Comparison of ENCODE assay signal across 8 cellular contexts in the genomic region with DNA sequence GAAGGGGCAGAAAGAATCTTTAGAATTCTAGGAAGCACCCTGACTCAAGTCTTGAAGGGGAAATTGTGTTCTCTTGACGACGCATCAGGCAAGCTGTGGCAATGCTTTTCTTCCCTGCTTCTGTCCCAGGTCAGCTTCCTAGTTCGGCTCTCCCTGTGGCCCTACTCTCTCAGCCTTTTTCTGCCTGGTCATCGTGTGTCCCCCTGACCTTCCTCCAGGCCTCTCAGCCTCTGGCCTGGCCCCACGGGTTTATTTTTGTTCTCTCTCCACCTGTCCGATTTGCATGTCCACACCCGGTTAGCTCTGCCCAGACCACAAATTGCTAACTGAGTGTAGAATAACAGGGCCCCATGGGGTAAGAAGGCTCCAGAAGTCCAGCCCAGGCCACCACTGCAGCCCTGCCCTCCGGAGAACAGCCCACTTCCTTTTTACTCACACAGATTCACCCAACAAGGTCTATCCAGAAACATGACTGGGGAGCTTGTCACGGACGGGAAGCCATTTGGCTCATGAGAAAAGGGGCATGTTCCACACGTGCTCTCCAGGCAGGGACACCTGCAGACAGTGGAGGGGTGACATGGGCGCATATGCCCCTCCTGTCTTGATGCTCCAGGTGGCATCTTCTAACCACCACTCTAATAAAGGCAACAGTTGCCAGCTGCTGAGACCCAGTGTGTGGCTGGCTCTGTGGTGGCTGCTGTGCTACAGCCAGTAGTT. TPM values are rescaled to one million over a fixed set of nuclear protein-coding genes. Genes with fewer than 3 reads are reported as not detected.
DNase-seq lines count a peak whose midpoint lies in the region; ATAC-seq and TF ChIP-seq lines count a peak whose summit lies in the region.

No MANE protein-coding gene starts in this region.

- no peak for TF ChIP-seq CTCF in GM12865 (IDR thresholded peaks at IDR 0.05; ENCODE audit: insufficient read depth, low read depth, low read length, missing control alignments)
- TF ChIP-seq CTCF in GM20000 (IDR thresholded peaks at IDR 0.05; ENCODE audit: extremely low read depth, missing control alignments) = no peak
- no peak for TF ChIP-seq CTCF in PC-3 (conservative IDR thresholded peaks at IDR 0.05; ENCODE audit: low read depth, low read length)

- H3K9ac ChIP-seq in duodenal mucosa (ENCODE audit: low read depth in 1 of 2, low read length in 2 of 2) = no peak overlapping the region
- no peak overlapping the region for H3K9ac ChIP-seq in PC-3 (ENCODE audit: low read length)

- no peaks in the 10 kb centered on the region for H4K20me1 ChIP-seq in PC-3 (ENCODE audit: low read length)

- DNase-seq in GM12865 (ENCODE audit: low read depth) (peak; percentile 96), GM20000 (ENCODE audit: low spot score) (peak; percentile 75), Kasumi-1 (lab: John Stamatoyannopoulos, UW) (no peak), amniotic stem cell (lab: John Stamatoyannopoulos, UW) (no peak), sciatic nerve (ENCODE audit: low spot score) (no peak), PC-3 (no peak)

- no peaks in the 10 kb centered on the region for H3F3A ChIP-seq in PC-3 (ENCODE audit: low read length, unreplicated experiment)

- H3K27ac ChIP-seq in duodenal mucosa (ENCODE audit: low read depth, low read length) (peak overlapping the region; percentile 61), PC-3 (ENCODE audit: low read length) (no peak overlapping the region)

- intact Hi-C loops in sciatic nerve (cut with DNase I) (no loop called here), PC-3 (cut with micrococcal nuclease) (no loop called here)

- no TSS peak for BruUV-seq in PC-3 (replicated peaks; lab: Mats Ljungman, UMichigan)

- no peaks in the 10 kb centered on the region for H3K36me3 ChIP-seq in duodenal mucosa (ENCODE audit: control insufficient read depth in 1 of 2, insufficient read depth in 2 of 2, low read length in 2 of 2)
- H3K36me3 ChIP-seq in PC-3 (ENCODE audit: low read depth, low read length) = no peaks in the 10 kb centered on the region

- CTCF ChIA-PET in PC-3 (lab: Charles Lee) = no interaction called here

- H3K27me3 ChIP-seq in duodenal mucosa (ENCODE audit: control insufficient read depth in 1 of 2, insufficient read depth in 2 of 2, low read length in 2 of 2) = peaks cover 6% of the 10 kb centered on the region in 2 donors
- no peaks in the 10 kb centered on the region for H3K27me3 ChIP-seq in PC-3 (ENCODE audit: low read length)

- peak; percentile 58 for ATAC-seq in HG03457 (IDR thresholded peaks at IDR 0.05; ENCODE audit: unreplicated experiment)
- no peak for ATAC-seq in sciatic nerve
- no peak for ATAC-seq in PC-3

- H3K4me3 ChIP-seq in GM12865 (ENCODE audit: low read depth, low read length) (peak overlapping the region; percentile 79), duodenal mucosa (ENCODE audit: low read depth in 1 of 2, low read length in 2 of 2) (peak overlapping the region in 1 of 2 donors; percentile 32), PC-3 (ENCODE audit: low read length) (no peak overlapping the region)

- H3K4me1 ChIP-seq in duodenal mucosa (ENCODE audit: control insufficient read depth in 1 of 2, insufficient read depth in 2 of 2, low read length in 2 of 2) (no peaks in the 10 kb centered on the region), PC-3 (ENCODE audit: insufficient read depth, low read length) (0 out of 2 replicates have a peak, but pooled peaks cover 8% of the 10 kb centered on the region)

- H2AFZ ChIP-seq in PC-3 (ENCODE audit: low read length) = no peak overlapping the region

- H3K9me2 ChIP-seq in PC-3 (replicated peaks; ENCODE audit: low read length) = no peaks in the 10 kb centered on the region

- H3K4me2 ChIP-seq in PC-3 (ENCODE audit: low read length) = no peak overlapping the region

- no peaks in the 10 kb centered on the region for H3K79me2 ChIP-seq in PC-3 (ENCODE audit: low read length)

- POLR2A ChIA-PET in PC-3 (lab: Charles Lee; ENCODE audit: unreplicated experiment) = no interaction called here

- H3K9me3 ChIP-seq in duodenal mucosa (ENCODE audit: control insufficient read depth in 1 of 2, low read length in 2 of 2) (no peaks in the 10 kb centered on the region), PC-3 (ENCODE audit: low read length) (no peaks in the 10 kb centered on the region)

RNA-seq across cellular contexts. Expression of a gene that starts 9.8 kb away (rescaled TPM):
- total RNA-seq in sciatic nerve = 1.8 TPM
- total RNA-seq in PC-3 (2014; rRNA removed) = 0.12 and 0.26 TPM in 2 replicates

Comparison
In these comparisons a context has a peak if more than half of its experiments do, and no peak if none do; other contexts are left out.
1. DNase-seq: peak in GM12865 (single experiment) and GM20000 (single experiment); none in Kasumi-1 (0 of 2), amniotic stem cell (single experiment), sciatic nerve (single experiment) and PC-3 (single experiment).